In the genomic region with DNA sequence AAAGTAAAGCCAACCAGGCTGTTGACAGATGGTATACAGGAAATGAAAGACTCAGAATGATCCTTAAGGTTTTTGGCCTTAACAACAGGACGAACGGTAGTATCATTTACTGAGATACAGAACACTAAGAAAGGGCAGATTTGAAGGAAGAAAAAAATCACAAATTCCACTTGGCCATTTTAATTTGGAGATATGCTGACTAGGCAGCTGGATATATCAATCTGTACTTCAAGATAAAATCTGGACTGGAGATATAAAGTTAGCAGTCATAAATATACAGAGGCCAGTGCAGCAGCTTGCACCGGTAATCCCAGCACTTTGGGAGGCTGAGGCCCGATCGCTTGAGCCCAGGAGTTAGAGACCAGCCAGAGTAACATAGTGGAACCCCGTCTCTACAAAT, we compare ENCODE assay signal across 11 cellular contexts. TPM values are rescaled to one million over a fixed set of nuclear protein-coding genes. Genes with fewer than 3 reads are reported as not detected.
DNase-seq lines count a peak whose midpoint lies in the region; ATAC-seq and TF ChIP-seq lines count a peak whose summit lies in the region.
"Had no signal": no experiment of that assay in that cellular context is flagged by ENCODE, and none has a peak within 500 bp of the region (broad histone marks: within the 10 kb centered on the region; RNA-seq: fewer than 3 reads in every experiment).

No MANE protein-coding gene starts in this region.

- H3K4me3 ChIP-seq in SU-DHL-6 (ENCODE audit: insufficient read depth, low read length, poor library complexity, severe bottlenecking) (peak overlapping the region; percentile 85), esophagus muscularis mucosa (peak overlapping the region; percentile 75 to 84 (median 82)), skeletal muscle satellite cell (ENCODE audit: low read length) (peak overlapping the region; percentile 95), testis (no peak overlapping the region)

- POLR2A ChIA-PET in activated CD4-positive, alpha-beta T cell treated with anti-CD3 and anti-CD28 coated beads for 36 hours (lab: Charles Lee), result no interaction called here

- H3K9ac ChIP-seq in SU-DHL-6 (ENCODE audit: low read length) (peak overlapping the region; percentile 79), skeletal muscle satellite cell (ENCODE audit: low read depth, low read length) (peak overlapping the region; percentile 98)

- H3K4me3 Mint-ChIP-seq in activated CD4-positive, alpha-beta T cell treated with anti-CD3 and anti-CD28 coated beads for 36 hours, result peak overlapping the region; percentile 88

- TF ChIP-seq EP300 in esophagus muscularis mucosa (IDR thresholded peaks at IDR 0.05), result no peak

- CTCF ChIA-PET in activated CD4-positive, alpha-beta T cell treated with anti-CD3 and anti-CD28 coated beads for 36 hours (lab: Charles Lee), result interaction anchor here (0.7 to 2.1 kb wide), 3 partner anchors 147 to 214 kb away, joined by 3 to 7 read pairs (median 3); a partner anchor contains a TSS

- peak overlapping the region; percentile 24 for H3K27ac Mint-ChIP-seq in activated CD4-positive, alpha-beta T cell treated with anti-CD3 and anti-CD28 coated beads for 36 hours

- peaks cover 58% of the 10 kb centered on the region for H3K79me2 ChIP-seq in SU-DHL-6 (ENCODE audit: insufficient read depth, low read length)

- no peak for ATAC-seq in activated CD4-positive, alpha-beta T cell treated with anti-CD3 and anti-CD28 coated beads for 36 hours
- ATAC-seq in activated CD4-positive, CD25-positive, alpha-beta regulatory T cell treated with anti-CD3 and anti-CD28 coated beads, Interleukin-2, amount 50 U/mL, for 24 hours, result no peak

- no peaks in the 10 kb centered on the region for H3K27me3 Mint-ChIP-seq in activated CD4-positive, alpha-beta T cell treated with anti-CD3 and anti-CD28 coated beads for 36 hours

- peaks cover 27% of the 10 kb centered on the region for H3K4me1 Mint-ChIP-seq in activated CD4-positive, alpha-beta T cell treated with anti-CD3 and anti-CD28 coated beads for 36 hours

- no peak overlapping the region for H2AFZ ChIP-seq in SU-DHL-6 (ENCODE audit: low read depth, low read length, severe bottlenecking)

- whole genome bisulfite sequencing in esophagus muscularis mucosa, result 80% methylated on average over 6 of the region's 6 CpGs
- WGBS in testis, 2 donors, result 54 to 78% methylated on average over 6 of the region's 6 CpGs

- no peaks in the 10 kb centered on the region for H3K9me2 ChIP-seq in SU-DHL-6 (replicated peaks; ENCODE audit: insufficient read depth, low read length)

- no peaks in the 10 kb centered on the region for H3K9me3 Mint-ChIP-seq in activated CD4-positive, alpha-beta T cell treated with anti-CD3 and anti-CD28 coated beads for 36 hours (ENCODE audit: low read depth)

- no peak for DNase-seq in activated CD4-positive, alpha-beta T cell treated with anti-CD3 and anti-CD28 coated beads for 36 hours
- no peak for DNase-seq in activated CD4-positive, alpha-beta T cell treated with anti-CD3 and anti-CD28 coated beads, Interleukin-2, amount 50 U/mL, for 48 hours
- no peak for DNase-seq in esophagus muscularis mucosa (ENCODE audit: extremely low spot score)
- no peak for DNase-seq in inferior parietal cortex (ENCODE audit: extremely low spot score)
- DNase-seq in testis, result no peak
- DNase-seq: NCI-H146, SHP77, tibial artery had no signal

- H3K4me1 ChIP-seq in esophagus muscularis mucosa (peaks cover 9 to 38% (median 29%) of the 10 kb centered on the region in 4 donors), skeletal muscle satellite cell (ENCODE audit: control insufficient read depth, insufficient read depth, low read length) (peaks cover 12% of the 10 kb centered on the region), testis (peaks cover 9% of the 10 kb centered on the region)

- no peaks in the 10 kb centered on the region; the same call in 1 of the 2 replicates for H3K36me3 ChIP-seq in SU-DHL-6 (ENCODE audit: low read length)
- H3K36me3 ChIP-seq in esophagus muscularis mucosa, result peaks cover 0 to 17% (median 6%) of the 10 kb centered on the region in 4 donors
- H3K36me3 ChIP-seq in skeletal muscle satellite cell (ENCODE audit: insufficient read depth, low read length), result peaks cover 11% of the 10 kb centered on the region
- H3K36me3 ChIP-seq in testis (ENCODE audit: low read depth, missing control alignments), result no peaks in the 10 kb centered on the region

- TF ChIP-seq CTCF in SU-DHL-6 (IDR thresholded peaks at IDR 0.05; ENCODE audit: insufficient read depth, low read length, poor library complexity, severe bottlenecking) (no peak), esophagus muscularis mucosa (IDR thresholded peaks at IDR 0.05) (no peak), testis (IDR thresholded peaks at IDR 0.05) (no peak)

- H3K9me3 ChIP-seq in SU-DHL-6 (ENCODE audit: insufficient read depth, low read length) (no peaks in the 10 kb centered on the region), esophagus muscularis mucosa (no peaks in the 10 kb centered on the region), skeletal muscle satellite cell (replicated peaks; ENCODE audit: low read length) (no peaks in the 10 kb centered on the region), testis (no peaks in the 10 kb centered on the region)
- H3K9me3 ChIP-seq: tibial artery had no signal

- H3K4me2 ChIP-seq in SU-DHL-6 (ENCODE audit: low read depth, low read length, poor library complexity, severe bottlenecking) (peak overlapping the region; percentile 72), skeletal muscle satellite cell (ENCODE audit: low read length) (peak overlapping the region; percentile 89)

- TF ChIP-seq POLR2A in esophagus muscularis mucosa (IDR thresholded peaks at IDR 0.05; ENCODE audit: low read depth) (no peak), testis (IDR thresholded peaks at IDR 0.05) (no peak)

- H3F3A ChIP-seq in SU-DHL-6 (ENCODE audit: insufficient read depth), result no peaks in the 10 kb centered on the region

- H3K27me3 ChIP-seq in SU-DHL-6 (ENCODE audit: low read length), result no peaks in the 10 kb centered on the region
- H3K27me3 ChIP-seq in esophagus muscularis mucosa, result no peaks in the 10 kb centered on the region
- H3K27me3 ChIP-seq in skeletal muscle satellite cell (ENCODE audit: control insufficient read depth, insufficient read depth, low read length), result no peaks in the 10 kb centered on the region
- H3K27me3 ChIP-seq in testis, result no peaks in the 10 kb centered on the region
- H3K27me3 ChIP-seq: tibial artery had no signal

- no peaks in the 10 kb centered on the region for H4K20me1 ChIP-seq in SU-DHL-6 (ENCODE audit: low read depth, low read length)

- intact Hi-C loops in activated CD4-positive, alpha-beta T cell treated with anti-CD3 and anti-CD28 coated beads for 36 hours (cut with DNase I, micrococcal nuclease), result no loop called here
- intact Hi-C loops in esophagus muscularis mucosa (cut with DNase I) (no loop called here), testis (cut with DNase I; ENCODE audit: low total_unique reads) (no loop called here)

- H3K36me3 Mint-ChIP-seq in activated CD4-positive, alpha-beta T cell treated with anti-CD3 and anti-CD28 coated beads for 36 hours (ENCODE audit: low read depth), result peaks cover 2% of the 10 kb centered on the region

- H3K27ac ChIP-seq in SU-DHL-6 (ENCODE audit: low read depth, low read length) (no peak overlapping the region), esophagus muscularis mucosa (replicated peaks in 1 of 4) (no peak overlapping the region), testis (no peak overlapping the region)

RNA-seq across cellular contexts. Expression of a gene that starts 1.3 kb away (rescaled TPM):
- 10 to 100 TPM; 34.2 to 44.1 TPM for total RNA-seq in activated CD4-positive, alpha-beta T cell treated with anti-CD3 and anti-CD28 coated beads for 36 hours
- total RNA-seq in esophagus muscularis mucosa (10 to 100 TPM; 11.0 to 19.5 (median 15.9) TPM), testis (10 to 100 TPM; 31.0 to 38.7 TPM)
- 13.1 and 20.5 TPM in 2 replicates for total RNA-seq in skeletal muscle satellite cell (2012; rRNA removed)
- polyA plus RNA-seq in testis (ENCODE audit: insufficient read depth, low read depth, low replicate concordance), result 21.7 TPM

RNA-seq across cellular contexts. Expression of a gene that starts 28.0 kb away (rescaled TPM):
- 10 to 100 TPM; 29.9 to 49.6 TPM for total RNA-seq in activated CD4-positive, alpha-beta T cell treated with anti-CD3 and anti-CD28 coated beads for 36 hours
- total RNA-seq in esophagus muscularis mucosa, result 10 to 100 TPM; 34.0 to 61.0 (median 46.9) TPM
- 79.6 and 100 TPM in 2 replicates for total RNA-seq in skeletal muscle satellite cell (2012; rRNA removed)
- 10 to 100 TPM; 24.7 to 32.1 TPM for total RNA-seq in testis
- 43.3 TPM for polyA plus RNA-seq in testis (ENCODE audit: insufficient read depth, low read depth, low replicate concordance)

Comparison
In these comparisons a context has a peak if more than half of its experiments do, and no peak if none do; other contexts are left out.
1. H3K4me3 ChIP-seq: peak in SU-DHL-6 (single experiment), esophagus muscularis mucosa (4 of 4) and skeletal muscle satellite cell (single experiment); none in testis (0 of 2).